ENCODE assay signal across 17 cellular contexts in genomic region chr11:78833237-78833636, GRCh38.
"Had no signal": no experiment of that assay in that cellular context is flagged by ENCODE, and none has a peak within 500 bp of the region (broad histone marks: within the 10 kb centered on the region; RNA-seq: fewer than 3 reads in every experiment).

No MANE protein-coding gene starts in this region.

- DNase-seq: activated CD4-positive, alpha-beta T cell treated with anti-CD3 and anti-CD28 coated beads, Interleukin-2, amount 50 U/mL, for 4 hours; activated CD4-positive, CD25-positive, alpha-beta regulatory T cell treated with anti-CD3 and anti-CD28 coated beads, Interleukin-2, amount 50 U/mL, for 72 hours; activated T-cell treated with anti-CD3 and anti-CD28 coated beads for 4 hours; erythroblast; midbrain; naive B cell; posterior cingulate gyrus; stimulated activated naive CD8-positive, alpha-beta T cell treated with anti-CD3 and anti-CD28 coated beads, Interleukin-15, Interleukin-2, amounts not matched to agents 100 U/mL and 50 U/mL, for 24 hours; T-helper 1 cell; T1000; upper lobe of left lung had no signal

- H3K4me1 ChIP-seq: adrenal gland had no signal

- H3K4me1 Mint-ChIP-seq: activated naive CD4-positive, alpha-beta T cell treated with anti-CD3 and anti-CD28 coated beads, Interleukin-2, amount 50 U/mL, for 24 hours; naive B cell had no signal

- H3K9me3 Mint-ChIP-seq: activated naive CD4-positive, alpha-beta T cell treated with anti-CD3 and anti-CD28 coated beads, Interleukin-2, amount 50 U/mL, for 24 hours had no signal

- H3K36me3 ChIP-seq: adrenal gland, cardiac muscle cell, upper lobe of left lung had no signal

- H3K4me3 ChIP-seq: adrenal gland, cardiac muscle cell, hepatocyte, lung, upper lobe of left lung had no signal

- H3K27ac ChIP-seq: cardiac muscle cell, hepatocyte had no signal

- ATAC-seq: SK-N-SH treated with all-trans-retinoic acid at 6 μM for 48 hours; stimulated activated naive CD8-positive, alpha-beta T cell treated with anti-CD3 and anti-CD28 coated beads, Interleukin-15, Interleukin-2, amounts not matched to agents 100 U/mL and 50 U/mL, for 24 hours had no signal

- H3K9me3 ChIP-seq: adrenal gland, upper lobe of left lung had no signal

- H3K27me3 ChIP-seq: adrenal gland, cardiac muscle cell, hepatocyte, upper lobe of left lung had no signal

- H2AFZ ChIP-seq: hepatocyte had no signal

- H3K4me3 Mint-ChIP-seq: activated naive CD4-positive, alpha-beta T cell treated with anti-CD3 and anti-CD28 coated beads, Interleukin-2, amount 50 U/mL, for 24 hours; naive B cell had no signal

- H3K4me2 ChIP-seq: hepatocyte had no signal

- H3K36me3 Mint-ChIP-seq: activated naive CD4-positive, alpha-beta T cell treated with anti-CD3 and anti-CD28 coated beads, Interleukin-2, amount 50 U/mL, for 24 hours; naive B cell had no signal

- H3K27ac Mint-ChIP-seq: activated naive CD4-positive, alpha-beta T cell treated with anti-CD3 and anti-CD28 coated beads, Interleukin-2, amount 50 U/mL, for 24 hours had no signal
